Comparison of ENCODE assay signal across 1 cellular context in the genomic region with DNA sequence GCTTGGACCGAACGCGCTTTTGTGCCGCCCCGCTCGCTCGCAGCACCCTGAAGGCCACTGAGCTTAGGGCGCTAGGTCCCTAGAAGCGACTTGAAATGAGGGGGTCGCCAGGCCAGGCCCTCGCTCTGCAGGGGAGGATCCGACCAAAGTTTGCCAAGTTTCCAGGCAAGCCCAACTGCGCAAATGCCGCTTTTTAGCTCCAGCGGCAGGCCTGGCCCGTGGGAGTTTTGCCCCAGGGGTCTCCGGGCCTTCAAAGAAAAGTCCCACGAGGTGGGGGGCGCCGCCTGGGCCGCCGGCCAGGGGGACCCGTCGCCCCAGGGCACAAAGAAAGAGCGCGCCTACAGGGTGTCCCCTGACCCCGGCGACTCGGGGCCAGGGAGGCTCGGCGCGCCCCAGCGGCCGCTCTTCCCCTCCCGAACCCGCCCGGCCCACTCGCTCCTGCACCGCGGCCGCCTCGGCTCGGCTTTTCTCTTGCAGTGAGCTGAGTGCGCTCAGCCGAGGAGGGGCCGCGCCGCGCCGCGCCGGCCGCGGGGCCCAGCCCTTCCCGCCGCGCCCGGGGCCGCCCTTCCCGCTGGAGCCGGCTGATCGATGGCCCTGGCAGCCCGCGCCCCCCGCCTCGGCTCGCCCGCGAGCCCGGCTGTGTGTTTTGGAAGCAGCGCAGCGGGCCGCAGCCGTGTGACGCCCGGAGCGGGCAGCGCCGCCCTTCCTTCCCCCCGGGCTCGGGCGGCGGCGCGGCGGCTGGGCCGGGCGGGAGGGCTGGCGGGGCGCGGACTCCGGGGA.
A peak's percentile ranks its signal among the peaks of the same experiment; 100 is the strongest.
TF ChIP-seq lines count a peak whose summit lies in the region.

No MANE protein-coding gene starts in this region.

TF ChIP-seq in HepG2, 621 proteins besides CTCF, POLR2A, EP300 and RAD21 (continued from another document and continues in another):
- TF ChIP-seq, protein P1, sequence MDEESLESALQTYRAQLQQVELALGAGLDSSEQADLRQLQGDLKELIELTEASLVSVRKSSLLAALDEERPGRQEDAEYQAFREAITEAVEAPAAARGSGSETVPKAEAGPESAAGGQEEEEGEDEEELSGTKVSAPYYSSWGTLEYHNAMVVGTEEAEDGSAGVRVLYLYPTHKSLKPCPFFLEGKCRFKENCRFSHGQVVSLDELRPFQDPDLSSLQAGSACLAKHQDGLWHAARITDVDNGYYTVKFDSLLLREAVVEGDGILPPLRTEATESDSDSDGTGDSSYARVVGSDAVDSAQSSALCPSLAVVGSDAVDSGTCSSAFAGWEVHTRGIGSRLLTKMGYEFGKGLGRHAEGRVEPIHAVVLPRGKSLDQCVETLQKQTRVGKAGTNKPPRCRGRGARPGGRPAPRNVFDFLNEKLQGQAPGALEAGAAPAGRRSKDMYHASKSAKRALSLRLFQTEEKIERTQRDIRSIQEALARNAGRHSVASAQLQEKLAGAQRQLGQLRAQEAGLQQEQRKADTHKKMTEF (CRISPR knock-in tag; IDR thresholded peaks at IDR 0.05): no peak; the same call in 1 of the 2 replicates
- TF ChIP-seq ZNF124 (CRISPR knock-in tag; IDR thresholded peaks at IDR 0.05) (no peak), PHF21A (CRISPR knock-in tag; IDR thresholded peaks at IDR 0.05) (no peak), BRD4 (CRISPR knock-in tag; IDR thresholded peaks at IDR 0.05) (no peak), SALL1 (CRISPR knock-in tag; IDR thresholded peaks at IDR 0.05) (peak; percentile 36; the same call in 1 of the 2 replicates), ZNF512B (CRISPR knock-in tag; IDR thresholded peaks at IDR 0.05; ENCODE audit: borderline replicate concordance) (no peak), CBX1 (IDR thresholded peaks at IDR 0.05; ENCODE audit: low read depth) (no peak), EED (CRISPR knock-in tag; IDR thresholded peaks at IDR 0.05) (no peak), FOXO1 (CRISPR knock-in tag; IDR thresholded peaks at IDR 0.05) (no peak), ZNF800 (CRISPR knock-in tag; IDR thresholded peaks at IDR 0.05) (no peak), ZNF567 (CRISPR knock-in tag; IDR thresholded peaks at IDR 0.05; ENCODE audit: borderline replicate concordance) (no peak), REXO4 (CRISPR knock-in tag; IDR thresholded peaks at IDR 0.05; ENCODE audit: borderline replicate concordance) (no peak), ZNF30 (CRISPR knock-in tag; IDR thresholded peaks at IDR 0.05) (no peak), ZNF776 (CRISPR knock-in tag; IDR thresholded peaks at IDR 0.05) (no peak), ZBTB42 (CRISPR knock-in tag; IDR thresholded peaks at IDR 0.05) (no peak), POGZ (CRISPR knock-in tag; IDR thresholded peaks at IDR 0.05) (no peak), ZNF234 (CRISPR knock-in tag; conservative IDR thresholded peaks at IDR 0.05) (no peak), POLR2AphosphoS2 (IDR thresholded peaks at IDR 0.05; ENCODE audit: low read depth, low read length) (no peak), PCBP1 (IDR thresholded peaks at IDR 0.05; ENCODE audit: borderline replicate concordance, low read depth, low read length) (no peak), ZFP36L2 (CRISPR knock-in tag; IDR thresholded peaks at IDR 0.05) (no peak), PREB (CRISPR knock-in tag; IDR thresholded peaks at IDR 0.05) (no peak)
- TF ChIP-seq, protein P2, sequence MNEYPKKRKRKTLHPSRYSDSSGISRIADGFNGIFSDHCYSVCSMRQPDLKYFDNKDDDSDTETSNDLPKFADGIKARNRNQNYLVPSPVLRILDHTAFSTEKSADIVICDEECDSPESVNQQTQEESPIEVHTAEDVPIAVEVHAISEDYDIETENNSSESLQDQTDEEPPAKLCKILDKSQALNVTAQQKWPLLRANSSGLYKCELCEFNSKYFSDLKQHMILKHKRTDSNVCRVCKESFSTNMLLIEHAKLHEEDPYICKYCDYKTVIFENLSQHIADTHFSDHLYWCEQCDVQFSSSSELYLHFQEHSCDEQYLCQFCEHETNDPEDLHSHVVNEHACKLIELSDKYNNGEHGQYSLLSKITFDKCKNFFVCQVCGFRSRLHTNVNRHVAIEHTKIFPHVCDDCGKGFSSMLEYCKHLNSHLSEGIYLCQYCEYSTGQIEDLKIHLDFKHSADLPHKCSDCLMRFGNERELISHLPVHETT (CRISPR knock-in tag; conservative IDR thresholded peaks at IDR 0.05): no peak
- TF ChIP-seq, protein P3, sequence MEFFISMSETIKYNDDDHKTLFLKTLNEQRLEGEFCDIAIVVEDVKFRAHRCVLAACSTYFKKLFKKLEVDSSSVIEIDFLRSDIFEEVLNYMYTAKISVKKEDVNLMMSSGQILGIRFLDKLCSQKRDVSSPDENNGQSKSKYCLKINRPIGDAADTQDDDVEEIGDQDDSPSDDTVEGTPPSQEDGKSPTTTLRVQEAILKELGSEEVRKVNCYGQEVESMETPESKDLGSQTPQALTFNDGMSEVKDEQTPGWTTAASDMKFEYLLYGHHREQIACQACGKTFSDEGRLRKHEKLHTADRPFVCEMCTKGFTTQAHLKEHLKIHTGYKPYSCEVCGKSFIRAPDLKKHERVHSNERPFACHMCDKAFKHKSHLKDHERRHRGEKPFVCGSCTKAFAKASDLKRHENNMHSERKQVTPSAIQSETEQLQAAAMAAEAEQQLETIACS (CRISPR knock-in tag; IDR thresholded peaks at IDR 0.05): no peak; the same call in 1 of the 2 replicates
- TF ChIP-seq, protein P4, sequence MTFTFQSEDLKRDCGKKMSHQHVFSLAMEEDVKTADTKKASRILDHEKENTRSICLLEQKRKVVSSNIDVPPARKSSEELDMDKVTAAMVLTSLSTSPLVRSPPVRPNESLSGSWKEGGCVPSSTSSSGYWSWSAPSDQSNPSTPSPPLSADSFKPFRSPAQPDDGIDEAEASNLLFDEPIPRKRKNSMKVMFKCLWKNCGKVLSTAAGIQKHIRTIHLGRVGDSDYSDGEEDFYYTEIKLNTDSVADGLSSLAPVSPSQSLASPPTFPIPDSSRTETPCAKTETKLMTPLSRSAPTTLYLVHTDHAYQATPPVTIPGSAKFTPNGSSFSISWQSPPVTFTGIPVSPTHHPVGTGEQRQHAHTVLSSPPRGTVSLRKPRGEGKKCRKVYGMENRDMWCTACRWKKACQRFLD (CRISPR knock-in tag; IDR thresholded peaks at IDR 0.05; ENCODE audit: borderline replicate concordance): no peak
- TF ChIP-seq, protein P5, sequence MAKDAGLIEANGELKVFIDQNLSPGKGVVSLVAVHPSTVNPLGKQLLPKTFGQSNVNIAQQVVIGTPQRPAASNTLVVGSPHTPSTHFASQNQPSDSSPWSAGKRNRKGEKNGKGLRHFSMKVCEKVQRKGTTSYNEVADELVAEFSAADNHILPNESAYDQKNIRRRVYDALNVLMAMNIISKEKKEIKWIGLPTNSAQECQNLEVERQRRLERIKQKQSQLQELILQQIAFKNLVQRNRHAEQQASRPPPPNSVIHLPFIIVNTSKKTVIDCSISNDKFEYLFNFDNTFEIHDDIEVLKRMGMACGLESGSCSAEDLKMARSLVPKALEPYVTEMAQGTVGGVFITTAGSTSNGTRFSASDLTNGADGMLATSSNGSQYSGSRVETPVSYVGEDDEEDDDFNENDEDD (CRISPR knock-in tag; IDR thresholded peaks at IDR 0.05; ENCODE audit: borderline replicate concordance): no peak
- TF ChIP-seq, protein P6, sequence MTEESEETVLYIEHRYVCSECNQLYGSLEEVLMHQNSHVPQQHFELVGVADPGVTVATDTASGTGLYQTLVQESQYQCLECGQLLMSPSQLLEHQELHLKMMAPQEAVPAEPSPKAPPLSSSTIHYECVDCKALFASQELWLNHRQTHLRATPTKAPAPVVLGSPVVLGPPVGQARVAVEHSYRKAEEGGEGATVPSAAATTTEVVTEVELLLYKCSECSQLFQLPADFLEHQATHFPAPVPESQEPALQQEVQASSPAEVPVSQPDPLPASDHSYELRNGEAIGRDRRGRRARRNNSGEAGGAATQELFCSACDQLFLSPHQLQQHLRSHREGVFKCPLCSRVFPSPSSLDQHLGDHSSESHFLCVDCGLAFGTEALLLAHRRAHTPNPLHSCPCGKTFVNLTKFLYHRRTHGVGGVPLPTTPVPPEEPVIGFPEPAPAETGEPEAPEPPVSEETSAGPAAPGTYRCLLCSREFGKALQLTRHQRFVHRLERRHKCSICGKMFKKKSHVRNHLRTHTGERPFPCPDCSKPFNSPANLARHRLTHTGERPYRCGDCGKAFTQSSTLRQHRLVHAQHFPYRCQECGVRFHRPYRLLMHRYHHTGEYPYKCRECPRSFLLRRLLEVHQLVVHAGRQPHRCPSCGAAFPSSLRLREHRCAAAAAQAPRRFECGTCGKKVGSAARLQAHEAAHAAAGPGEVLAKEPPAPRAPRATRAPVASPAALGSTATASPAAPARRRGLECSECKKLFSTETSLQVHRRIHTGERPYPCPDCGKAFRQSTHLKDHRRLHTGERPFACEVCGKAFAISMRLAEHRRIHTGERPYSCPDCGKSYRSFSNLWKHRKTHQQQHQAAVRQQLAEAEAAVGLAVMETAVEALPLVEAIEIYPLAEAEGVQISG (CRISPR knock-in tag; IDR thresholded peaks at IDR 0.05): no peak; the same call in 1 of the 2 replicates
- TF ChIP-seq, protein P7, sequence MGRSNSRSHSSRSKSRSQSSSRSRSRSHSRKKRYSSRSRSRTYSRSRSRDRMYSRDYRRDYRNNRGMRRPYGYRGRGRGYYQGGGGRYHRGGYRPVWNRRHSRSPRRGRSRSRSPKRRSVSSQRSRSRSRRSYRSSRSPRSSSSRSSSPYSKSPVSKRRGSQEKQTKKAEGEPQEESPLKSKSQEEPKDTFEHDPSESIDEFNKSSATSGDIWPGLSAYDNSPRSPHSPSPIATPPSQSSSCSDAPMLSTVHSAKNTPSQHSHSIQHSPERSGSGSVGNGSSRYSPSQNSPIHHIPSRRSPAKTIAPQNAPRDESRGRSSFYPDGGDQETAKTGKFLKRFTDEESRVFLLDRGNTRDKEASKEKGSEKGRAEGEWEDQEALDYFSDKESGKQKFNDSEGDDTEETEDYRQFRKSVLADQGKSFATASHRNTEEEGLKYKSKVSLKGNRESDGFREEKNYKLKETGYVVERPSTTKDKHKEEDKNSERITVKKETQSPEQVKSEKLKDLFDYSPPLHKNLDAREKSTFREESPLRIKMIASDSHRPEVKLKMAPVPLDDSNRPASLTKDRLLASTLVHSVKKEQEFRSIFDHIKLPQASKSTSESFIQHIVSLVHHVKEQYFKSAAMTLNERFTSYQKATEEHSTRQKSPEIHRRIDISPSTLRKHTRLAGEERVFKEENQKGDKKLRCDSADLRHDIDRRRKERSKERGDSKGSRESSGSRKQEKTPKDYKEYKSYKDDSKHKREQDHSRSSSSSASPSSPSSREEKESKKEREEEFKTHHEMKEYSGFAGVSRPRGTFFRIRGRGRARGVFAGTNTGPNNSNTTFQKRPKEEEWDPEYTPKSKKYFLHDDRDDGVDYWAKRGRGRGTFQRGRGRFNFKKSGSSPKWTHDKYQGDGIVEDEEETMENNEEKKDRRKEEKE (IDR thresholded peaks at IDR 0.05): no peak
- TF ChIP-seq, protein P8, sequence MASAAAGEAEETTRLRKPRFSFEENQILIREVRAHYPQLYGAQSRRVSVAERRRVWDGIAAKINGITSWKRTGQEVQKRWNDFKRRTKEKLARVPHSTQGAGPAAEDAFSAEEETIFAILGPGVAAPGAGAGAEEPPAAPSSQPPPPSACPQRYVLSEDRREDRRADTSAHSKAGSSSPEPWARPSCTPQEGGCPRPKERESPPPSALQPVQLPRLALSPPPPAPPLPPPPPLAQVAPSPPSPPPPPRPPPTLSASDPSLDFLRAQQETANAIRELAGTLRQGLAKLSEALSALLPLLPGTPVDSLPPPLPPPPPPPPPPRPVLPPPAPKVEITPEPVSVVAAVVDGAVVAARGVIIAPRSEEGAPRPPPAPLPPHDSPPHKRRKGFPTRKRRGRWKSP (CRISPR knock-in tag; IDR thresholded peaks at IDR 0.05): no peak
